ENCODE assay signal across 28 cellular contexts in the genomic region with DNA sequence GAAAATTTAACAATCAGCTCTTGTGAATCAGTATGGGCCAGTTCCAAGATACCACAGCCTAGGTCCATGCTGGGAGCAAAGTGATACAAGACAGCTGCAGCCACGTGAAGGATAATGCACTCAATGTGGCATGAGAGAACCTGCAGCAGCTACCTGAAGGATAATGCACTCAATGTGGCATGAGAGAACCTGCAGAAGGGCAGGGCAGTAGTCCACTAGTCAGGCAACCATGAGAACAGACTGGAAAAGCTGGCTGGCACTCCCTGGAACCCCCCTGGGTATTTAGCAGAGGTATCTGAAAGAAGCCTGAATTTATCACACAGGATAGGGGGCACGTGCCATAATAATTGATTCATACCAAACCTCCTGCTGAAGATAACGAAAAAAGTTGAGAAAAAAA.
"Had no signal": no experiment of that assay in that cellular context is flagged by ENCODE, and none has a peak within 500 bp of the region (broad histone marks: within the 10 kb centered on the region; RNA-seq: fewer than 3 reads in every experiment).

No MANE protein-coding gene starts in this region.

- H3K4me3 Mint-ChIP-seq: immature natural killer cell; naive B cell; natural killer cell; stimulated activated naive B cell treated with anti-CD40 and anti-IgM and Interleukin-4, amounts not matched to agents 10 μg/mL and 1 μg/mL and 100 μg/mL, for 72 hours had no signal

- H3K36me3 Mint-ChIP-seq: naive B cell; stimulated activated naive B cell treated with anti-CD40 and anti-IgM and Interleukin-4, amounts not matched to agents 10 μg/mL and 1 μg/mL and 100 μg/mL, for 72 hours had no signal

- ATAC-seq: left colon; left lung; lower lobe of right lung; natural killer cell; sciatic nerve; stimulated activated naive B cell treated with anti-CD40 and anti-IgM and Interleukin-4, amounts not matched to agents 10 μg/mL and 1 μg/mL and 100 μg/mL, for 72 hours; stimulated activated naive CD8-positive, alpha-beta T cell treated with anti-CD3 and anti-CD28 coated beads, Interleukin-15, Interleukin-2, amounts not matched to agents 100 U/mL and 50 U/mL, for 24 hours had no signal

- H3K27me3 ChIP-seq: left lung, ovary, right atrium auricular region, stomach, suprapubic skin, tibial artery had no signal

- H3K36me3 ChIP-seq: lower lobe of right lung, ovary, right atrium auricular region, stomach, suprapubic skin, thoracic aorta, tibial artery had no signal

- DNase-seq: head of caudate nucleus; hippocampal formation; immature natural killer cell; kidney; left colon; left lung; lower lobe of right lung; mammary epithelial cell; mesenchymal stem cell; naive B cell; natural killer cell; ovary; stimulated activated CD4-positive, alpha-beta T cell treated with anti-CD3 and anti-CD28 coated beads, Interleukin-12 subunit alpha, Interleukin-12 subunit beta, amount 100 ng/mL, for 4 hours; stimulated activated CD4-positive, alpha-beta T cell treated with anti-CD3 and anti-CD28 coated beads, Interleukin-15, amount 100 ng/mL, for 24 hours; stimulated activated CD4-positive, alpha-beta T cell treated with anti-CD3 and anti-CD28 coated beads, Interleukin-2, amount 100 ng/mL, for 24 hours; stimulated activated CD4-positive, alpha-beta T cell treated with anti-CD3 and anti-CD28 coated beads, Interleukin-4, amount 100 ng/mL, for 1 hour; stimulated activated naive B cell treated with anti-CD40 and anti-IgM and Interleukin-4, amounts not matched to agents 10 μg/mL and 1 μg/mL and 100 μg/mL, for 72 hours; stimulated activated naive CD8-positive, alpha-beta T cell treated with anti-CD3 and anti-CD28 coated beads, Interleukin-15, Interleukin-2, amounts not matched to agents 100 U/mL and 50 U/mL, for 24 hours; stomach; tibial artery; trophoblast cell had no signal

- H3K4me3 ChIP-seq: left lung, lower lobe of right lung, ovary, right atrium auricular region, skin epidermis, stomach, suprapubic skin, thoracic aorta, tibial artery had no signal

- H3K4me1 Mint-ChIP-seq: naive B cell had no signal

- H3K9me3 ChIP-seq: left lung, lower lobe of right lung, ovary, right atrium auricular region, stomach, suprapubic skin, thoracic aorta, tibial artery had no signal

- H3K9me3 Mint-ChIP-seq: immature natural killer cell, natural killer cell had no signal

- H3K27me3 Mint-ChIP-seq: progenitor cell of endocrine pancreas; stimulated activated naive B cell treated with anti-CD40 and anti-IgM and Interleukin-4, amounts not matched to agents 10 μg/mL and 1 μg/mL and 100 μg/mL, for 72 hours had no signal

- H3K27ac ChIP-seq: left lung, lower lobe of right lung, ovary, right atrium auricular region, suprapubic skin, thoracic aorta, tibial artery had no signal

- FAIRE-seq: islet of Langerhans, kidney had no signal

- H3K4me1 ChIP-seq: left lung, lower lobe of right lung had no signal

- H3K27ac Mint-ChIP-seq: naive B cell; progenitor cell of endocrine pancreas; stimulated activated naive B cell treated with anti-CD40 and anti-IgM and Interleukin-4, amounts not matched to agents 10 μg/mL and 1 μg/mL and 100 μg/mL, for 72 hours had no signal
